Comparison of ENCODE assay signal across 9 cellular contexts in genomic region chr21:44919913-44920693, GRCh38. TPM values are rescaled to one million over a fixed set of nuclear protein-coding genes. Genes with fewer than 3 reads are reported as not detected.
A peak's percentile ranks its signal among the peaks of the same experiment; 100 is the strongest.
DNase-seq lines count a peak whose midpoint lies in the region; ATAC-seq, FAIRE-seq and TF ChIP-seq lines count a peak whose summit lies in the region.
"Had no signal": no experiment of that assay in that cellular context is flagged by ENCODE, and none has a peak within 500 bp of the region (broad histone marks: within the 10 kb centered on the region; RNA-seq: fewer than 3 reads in every experiment).

No MANE protein-coding gene starts in this region.

- ATAC-seq in HG03135 (IDR thresholded peaks at IDR 0.05; ENCODE audit: unreplicated experiment) (peak; percentile 23), HG03457 (IDR thresholded peaks at IDR 0.05; ENCODE audit: unreplicated experiment) (no peak)

- peaks cover 0 to 4% of the 10 kb centered on the region in 2 donors for H3K4me1 ChIP-seq in ascending aorta
- peaks cover 83 to 88% of the 10 kb centered on the region in 2 experiments for H3K4me1 ChIP-seq in neutrophil (ENCODE audit: control insufficient read depth in 1 of 2, insufficient read depth in 1 of 2, low read depth in 1 of 2, low read length in 1 of 2)
- H3K4me1 ChIP-seq in HAP-1: no peaks in the 10 kb centered on the region

- DNase-seq in GM12892 (ENCODE audit: insufficient read length) (no peak), ascending aorta (ENCODE audit: low spot score in 2 of 2) (no peak), HPDE6-E6E7 (ENCODE audit: extremely low spot score) (no peak), HAP-1 (ENCODE audit: low spot score in 2 of 2) (no peak), NCI-H345 (lab: John Stamatoyannopoulos, UW) (no peak)
- DNase-seq: NCI-H1436 had no signal

- no peaks in the 10 kb centered on the region for H3K36me3 ChIP-seq in ascending aorta
- peaks cover 32% of the 10 kb centered on the region for H3K36me3 ChIP-seq in neutrophil
- no peaks in the 10 kb centered on the region for H3K36me3 ChIP-seq in HAP-1 (replicated peaks)

- H3K27me3 ChIP-seq in ascending aorta: no peaks in the 10 kb centered on the region
- no peaks in the 10 kb centered on the region for H3K27me3 ChIP-seq in neutrophil
- peaks cover 47% of the 10 kb centered on the region for H3K27me3 ChIP-seq in HAP-1 (ENCODE audit: low read depth)

- intact Hi-C loops in ascending aorta (cut with DNase I): no loop called here

- H3K4me3 ChIP-seq in ascending aorta (peak overlapping the region; percentile 30 to 55), neutrophil (ENCODE audit: low read depth in 1 of 2, low read length in 1 of 2) (peak overlapping the region; percentile 97 to 99), HAP-1 (no peak overlapping the region)

- TF ChIP-seq POLR2A in GM12892 (IDR thresholded peaks at IDR 0.05; ENCODE audit: low read depth, low read length): no peak

- H3K27ac ChIP-seq in ascending aorta (no peak overlapping the region), neutrophil (peak overlapping the region; percentile 99)

- in situ Hi-C loops in HAP-1 (cut with MboI; ENCODE audit: low sequenced_read_pairs): no loop called here

- peak; percentile 81 for FAIRE-seq in GM12892 (lab: Jason Lieb, UNC)

- H3K9me3 ChIP-seq in ascending aorta: no peaks in the 10 kb centered on the region
- H3K9me3 ChIP-seq in neutrophil: no peaks in the 10 kb centered on the region
- H3K9me3 ChIP-seq in HAP-1: no peaks in the 10 kb centered on the region

- TF ChIP-seq CTCF in ascending aorta (IDR thresholded peaks at IDR 0.05) (no peak), neutrophil (IDR thresholded peaks at IDR 0.05) (no peak)

RNA-seq across cellular contexts. Expression of gene ITGB2, which starts 0.6 kb away (rescaled TPM):
- polyA plus RNA-seq in GM12892 (2012; ENCODE audit: missing spikeins): 41.8 TPM
- total RNA-seq in ascending aorta: 65.5 TPM

RNA-seq across cellular contexts. Expression of gene SLX9, which starts 19.7 kb away (rescaled TPM):
- polyA plus RNA-seq in GM12892 (2012; ENCODE audit: missing spikeins): 6.3 TPM
- total RNA-seq in ascending aorta: 0.75 TPM

RNA-seq across cellular contexts. Expression of gene PTTG1IP, which starts 46.6 kb away (rescaled TPM):
- 28.2 TPM for polyA plus RNA-seq in GM12892 (2012; ENCODE audit: missing spikeins)
- 468 TPM for total RNA-seq in ascending aorta
